Comparison of ENCODE assay signal across 8 cellular contexts in genomic region chr1:20058531-20058930, GRCh38. TPM values are rescaled to one million over a fixed set of nuclear protein-coding genes. Genes with fewer than 3 reads are reported as not detected.
DNase-seq lines count a peak whose midpoint lies in the region; TF ChIP-seq lines count a peak whose summit lies in the region.

No MANE protein-coding gene starts in this region.

- peaks cover 27% of the 10 kb centered on the region for H3K4me1 Mint-ChIP-seq in activated naive CD4-positive, alpha-beta T cell treated with anti-CD3 and anti-CD28 coated beads for 36 hours (ENCODE audit: low read depth)
- no peaks in the 10 kb centered on the region for H3K4me1 Mint-ChIP-seq in nephron progenitor cell

- H2BK120ac ChIP-seq in mesenchymal stem cell (ENCODE audit: low read depth, low read length), result no peak overlapping the region

- H3K27ac ChIP-seq in A673 (ENCODE audit: low read depth, low read length, poor library complexity, severe bottlenecking) (no peak overlapping the region), mesenchymal stem cell (ENCODE audit: low read length, poor library complexity, severe bottlenecking) (no peak overlapping the region), Karpas-422 (ENCODE audit: low read length) (no peak overlapping the region), suprapubic skin (no peak overlapping the region)

- no peak overlapping the region for H3K23ac ChIP-seq in mesenchymal stem cell (ENCODE audit: low read length in 2 of 2)

- no peaks in the 10 kb centered on the region for H3K36me3 Mint-ChIP-seq in activated naive CD4-positive, alpha-beta T cell treated with anti-CD3 and anti-CD28 coated beads for 36 hours (ENCODE audit: low read depth)
- no peaks in the 10 kb centered on the region for H3K36me3 Mint-ChIP-seq in nephron progenitor cell (ENCODE audit: low read depth)

- no peaks in the 10 kb centered on the region for H3K9me3 Mint-ChIP-seq in activated naive CD4-positive, alpha-beta T cell treated with anti-CD3 and anti-CD28 coated beads for 36 hours
- H3K9me3 Mint-ChIP-seq in nephron progenitor cell, result peaks cover 3% of the 10 kb centered on the region

- H3K9me2 ChIP-seq in Karpas-422 (replicated peaks; ENCODE audit: insufficient read depth, low read length), result no peaks in the 10 kb centered on the region

- H3K27me3 Mint-ChIP-seq in activated naive CD4-positive, alpha-beta T cell treated with anti-CD3 and anti-CD28 coated beads for 36 hours (ENCODE audit: low read depth), result peaks cover 6% of the 10 kb centered on the region
- peaks cover 15% of the 10 kb centered on the region for H3K27me3 Mint-ChIP-seq in nephron progenitor cell (ENCODE audit: low read depth, poor library complexity)

- H4K20me1 ChIP-seq in Karpas-422 (ENCODE audit: insufficient read depth, low read depth, low read length), result no peaks in the 10 kb centered on the region

- no peaks in the 10 kb centered on the region for H3K4me1 ChIP-seq in A673 (ENCODE audit: insufficient read depth, low read length, poor library complexity, severe bottlenecking)
- H3K4me1 ChIP-seq in mesenchymal stem cell (ENCODE audit: control insufficient read depth, insufficient read depth, low read depth, low read length), result no peaks in the 10 kb centered on the region
- H3K4me1 ChIP-seq in Karpas-422 (ENCODE audit: low read length), result no peaks in the 10 kb centered on the region
- peaks cover 7% of the 10 kb centered on the region for H3K4me1 ChIP-seq in suprapubic skin

- no peaks in the 10 kb centered on the region for H3K79me1 ChIP-seq in mesenchymal stem cell (replicated peaks; ENCODE audit: low read length, poor library complexity, severe bottlenecking)

- TF ChIP-seq POLR2A in suprapubic skin (IDR thresholded peaks at IDR 0.05), result no peak

- H3K4me3 ChIP-seq in A673 (ENCODE audit: low read depth, low read length, poor library complexity, severe bottlenecking) (no peak overlapping the region), mesenchymal stem cell (ENCODE audit: insufficient read depth in 1 of 2, low read depth in 1 of 2, low read length in 2 of 2) (no peak overlapping the region), Karpas-422 (ENCODE audit: low read length) (no peak overlapping the region), suprapubic skin (no peak overlapping the region)

- no peak overlapping the region for H3K14ac ChIP-seq in mesenchymal stem cell (ENCODE audit: low read length in 2 of 2)

- H2BK12ac ChIP-seq in mesenchymal stem cell (ENCODE audit: low read length in 2 of 2), result no peak overlapping the region

- no peak overlapping the region for H3K4me2 ChIP-seq in mesenchymal stem cell (ENCODE audit: low read length, poor library complexity, severe bottlenecking)
- H3K4me2 ChIP-seq in Karpas-422 (ENCODE audit: low read depth, low read length, poor library complexity, severe bottlenecking), result no peak overlapping the region

- H3K27me3 ChIP-seq in A673 (replicated peaks; ENCODE audit: insufficient read depth, low read depth, low read length, poor library complexity) (no peaks in the 10 kb centered on the region), mesenchymal stem cell (ENCODE audit: control insufficient read depth in 1 of 2, insufficient read depth in 1 of 2, low read length in 2 of 2) (no peaks in the 10 kb centered on the region), Karpas-422 (ENCODE audit: low read length) (no peaks in the 10 kb centered on the region), suprapubic skin (peaks cover 7% of the 10 kb centered on the region)

- H3K9ac ChIP-seq in mesenchymal stem cell (ENCODE audit: low read length) (peak overlapping the region; percentile 34), Karpas-422 (ENCODE audit: low read length) (no peak overlapping the region)

- TF ChIP-seq CTCF in A673 (conservative IDR thresholded peaks at IDR 0.05; ENCODE audit: low read depth, low read length), result no peak
- TF ChIP-seq CTCF in nephron progenitor cell (IDR thresholded peaks at IDR 0.05), result no peak
- TF ChIP-seq CTCF in suprapubic skin (IDR thresholded peaks at IDR 0.05), result no peak

- H3K36me3 ChIP-seq in A673 (ENCODE audit: insufficient read depth, low read length, poor library complexity, severe bottlenecking) (no peaks in the 10 kb centered on the region), mesenchymal stem cell (ENCODE audit: control insufficient read depth in 1 of 2, insufficient read depth in 2 of 2, low read depth in 1 of 2, low read length in 2 of 2) (no peaks in the 10 kb centered on the region), Karpas-422 (ENCODE audit: insufficient read depth, low read length) (no peaks in the 10 kb centered on the region), suprapubic skin (no peaks in the 10 kb centered on the region)

- H3K9me3 ChIP-seq in A673 (ENCODE audit: low read depth, low read length, poor library complexity, severe bottlenecking) (no peaks in the 10 kb centered on the region), mesenchymal stem cell (ENCODE audit: control insufficient read depth, low read length) (no peaks in the 10 kb centered on the region), Karpas-422 (ENCODE audit: low read length) (no peaks in the 10 kb centered on the region), suprapubic skin (no peaks in the 10 kb centered on the region)

- no peak overlapping the region for H2BK15ac ChIP-seq in mesenchymal stem cell (ENCODE audit: low read depth, poor library complexity, severe bottlenecking)

- H2AFZ ChIP-seq in mesenchymal stem cell (ENCODE audit: low read depth, low read length) (no peak overlapping the region), Karpas-422 (ENCODE audit: low read length) (no peak overlapping the region)

- no peak overlapping the region for H3K4me3 Mint-ChIP-seq in activated naive CD4-positive, alpha-beta T cell treated with anti-CD3 and anti-CD28 coated beads for 36 hours
- no peak overlapping the region for H3K4me3 Mint-ChIP-seq in nephron progenitor cell

- no peak for TF ChIP-seq EP300 in suprapubic skin (IDR thresholded peaks at IDR 0.05)

- in situ Hi-C loops in ACHN (cut with HindIII; ENCODE audit: low pct_ligation_motif_present, low pct_unique_long_range_greater_than_20kb, low sequenced_read_pairs), result no loop called here

- DNase-seq in A673 (ENCODE audit: low spot score), result peak; percentile 32
- peak; percentile 89 for DNase-seq in M059J (ENCODE audit: low read depth)
- peak; percentile 80 for DNase-seq in activated naive CD4-positive, alpha-beta T cell treated with anti-CD3 and anti-CD28 coated beads for 36 hours
- DNase-seq in mesenchymal stem cell, result peak; percentile 14
- DNase-seq in ACHN, result no peak
- DNase-seq in nephron progenitor cell, result no peak
- DNase-seq in Karpas-422, result no peak
- no peak for DNase-seq in suprapubic skin (ENCODE audit: low spot score in 2 of 2)

- no peak overlapping the region for H2AK5ac ChIP-seq in mesenchymal stem cell (ENCODE audit: low read length, severe bottlenecking)

- intact Hi-C loops in A673 (cut with micrococcal nuclease; ENCODE audit: unreplicated experiment), result no loop called here
- intact Hi-C loops in activated naive CD4-positive, alpha-beta T cell treated with anti-CD3 and anti-CD28 coated beads for 36 hours (cut with micrococcal nuclease), result loop anchor here (1.0 kb wide), 1 partner anchor 45 kb away; no protein-coding TSS in a partner anchor

- POLR2A ChIA-PET in A673 (lab: Charles Lee; ENCODE audit: low non-redundant PET), result no interaction called here

- CTCF ChIA-PET in A673 (lab: Charles Lee), result no interaction called here
- CTCF ChIA-PET in activated naive CD4-positive, alpha-beta T cell treated with anti-CD3 and anti-CD28 coated beads for 36 hours (lab: Charles Lee), result interaction anchor here (1.2 kb wide), 2 partner anchors 8 to 120 kb away, joined by 3 read pairs; no protein-coding TSS in a partner anchor

- H3K27ac Mint-ChIP-seq in activated naive CD4-positive, alpha-beta T cell treated with anti-CD3 and anti-CD28 coated beads for 36 hours, result no peak overlapping the region
- no peak overlapping the region for H3K27ac Mint-ChIP-seq in nephron progenitor cell

- no TSS peak for BruUV-seq in A673 (replicated peaks; lab: Mats Ljungman, UMichigan)

- no peak overlapping the region for H4K91ac ChIP-seq in mesenchymal stem cell (ENCODE audit: low read length)

- no peaks in the 10 kb centered on the region for H3K79me2 ChIP-seq in Karpas-422 (ENCODE audit: low read length)

- no peak overlapping the region for H4K8ac ChIP-seq in mesenchymal stem cell (ENCODE audit: low read length)

- H3K18ac ChIP-seq in mesenchymal stem cell (ENCODE audit: low read depth in 1 of 2, low read length in 2 of 2), result no peak overlapping the region

- H3K4ac ChIP-seq in mesenchymal stem cell (ENCODE audit: low read depth in 1 of 2, low read length in 2 of 2), result no peak overlapping the region

- 15% methylated on average over 1 of the region's 1 CpG for WGBS in mesenchymal stem cell
- WGBS in suprapubic skin, result 7% methylated on average over 1 of the region's 1 CpG

- no peak overlapping the region for H2BK5ac ChIP-seq in mesenchymal stem cell (ENCODE audit: low read depth, low read length, poor library complexity, severe bottlenecking)

RNA-seq across cellular contexts. Expression of gene PLA2G5, which starts 11.5 kb away (rescaled TPM):
- total RNA-seq in A673 (2021) (not detected in 2 replicates), suprapubic skin (1 to 10 TPM in 1 of 4 donors, under 1 TPM in 1, not detected in 2; 0.79 to 4.2 TPM)
- total RNA-seq in M059J (2014; rRNA removed; shearing (Covaris generic)), result 0.84 and 2.1 TPM in 2 replicates
- not detected for total RNA-seq in activated naive CD4-positive, alpha-beta T cell treated with anti-CD3 and anti-CD28 coated beads for 36 hours
- polyA plus RNA-seq in mesenchymal stem cell (2013, experiment 1 of 2), result not detected
- not detected for polyA plus RNA-seq in mesenchymal stem cell (2013, experiment 2 of 2)
- not detected in 2 replicates for total RNA-seq in Karpas-422 (2014; rRNA removed; shearing (Covaris generic); ENCODE audit: low replicate concordance)

Comparison
In these comparisons a context has a peak if more than half of its experiments do, and no peak if none do; other contexts are left out.
1. DNase-seq: peak in A673 (single experiment), M059J (single experiment), activated naive CD4-positive, alpha-beta T cell treated with anti-CD3 and anti-CD28 coated beads for 36 hours (single experiment) and mesenchymal stem cell (single experiment); none in ACHN (single experiment), nephron progenitor cell (single experiment), Karpas-422 (single experiment) and suprapubic skin (0 of 2).